In genomic region chr20:36306557-36307411, GRCh38 we compare ENCODE assay signal across 13 cellular contexts. TPM values are rescaled to one million over a fixed set of nuclear protein-coding genes. Genes with fewer than 3 reads are reported as not detected.
A peak's percentile ranks its signal among the peaks of the same experiment; 100 is the strongest.
DNase-seq lines count a peak whose midpoint lies in the region; ATAC-seq, FAIRE-seq and TF ChIP-seq lines count a peak whose summit lies in the region.
"Had no signal": no experiment of that assay in that cellular context is flagged by ENCODE, and none has a peak within 500 bp of the region (broad histone marks: within the 10 kb centered on the region; RNA-seq: fewer than 3 reads in every experiment).

No MANE protein-coding gene starts in this region.

- no peaks in the 10 kb centered on the region for H3K4me1 ChIP-seq in astrocyte (ENCODE audit: insufficient read depth, low read length)
- peaks cover 8 to 9% of the 10 kb centered on the region in 2 donors for H3K4me1 ChIP-seq in thoracic aorta (ENCODE audit: control insufficient read depth in 1 of 2, low read depth in 2 of 2)
- H3K4me1 ChIP-seq in tibial artery, result peaks cover 0 to 22% (median 16%) of the 10 kb centered on the region in 4 donors

- H4K20me1 ChIP-seq in astrocyte (ENCODE audit: insufficient read depth, low read length), result no peaks in the 10 kb centered on the region

- H3K36me3 ChIP-seq in astrocyte (ENCODE audit: insufficient read depth, low read length) (no peaks in the 10 kb centered on the region), thoracic aorta (no peaks in the 10 kb centered on the region), tibial artery (no peaks in the 10 kb centered on the region)

- no peaks in the 10 kb centered on the region for H3K79me2 ChIP-seq in astrocyte (ENCODE audit: insufficient read depth, low read length)

- TF ChIP-seq CTCF in astrocyte (IDR thresholded peaks at IDR 0.05; ENCODE audit: insufficient read depth, low read depth, low read length), result no peak
- TF ChIP-seq CTCF in thoracic aorta (IDR thresholded peaks at IDR 0.05), result no peak
- no peak for TF ChIP-seq CTCF in tibial artery (IDR thresholded peaks at IDR 0.05)

- H3K9me3 Mint-ChIP-seq in activated naive CD4-positive, alpha-beta T cell treated with anti-CD3 and anti-CD28 coated beads, Interleukin-2, amount 50 U/mL, for 24 hours, result no peaks in the 10 kb centered on the region
- no peaks in the 10 kb centered on the region for H3K9me3 Mint-ChIP-seq in astrocyte (ENCODE audit: unreplicated experiment)
- H3K9me3 Mint-ChIP-seq in memory B cell, result no peaks in the 10 kb centered on the region

- no peak overlapping the region for H3K4me3 ChIP-seq in astrocyte (ENCODE audit: insufficient read depth, low read depth, low read length)
- peak overlapping the region; percentile 47 for H3K4me3 ChIP-seq in thoracic aorta
- H3K4me3 ChIP-seq in tibial artery, result peak overlapping the region in 1 of 2 donors; percentile 38

- H3K27me3 ChIP-seq in astrocyte (ENCODE audit: insufficient read depth, low read length) (peaks cover 76% of the 10 kb centered on the region), thoracic aorta (replicated peaks; ENCODE audit: insufficient read depth) (peaks cover 26% of the 10 kb centered on the region), tibial artery (peaks cover 5 to 86% of the 10 kb centered on the region in 2 donors)

- no peak for DNase-seq in activated naive CD4-positive, alpha-beta T cell (lab: John Stamatoyannopoulos, UW)
- DNase-seq in astrocyte (ENCODE audit: low read depth), result no peak
- DNase-seq in memory B cell (ENCODE audit: low spot score in 2 of 2), result no peak
- DNase-seq in thoracic aorta (ENCODE audit: low spot score), result no peak
- no peak for DNase-seq in AG08395 (ENCODE audit: low spot score)
- DNase-seq in tibial artery, result no peak
- DNase-seq: NCI-H1092 treated with DMSO at 0.1 percent for 48 hours; stimulated activated CD8-positive, alpha-beta memory T cell treated with anti-CD3 and anti-CD28 coated beads, Interleukin-4, amount 100 ng/mL, for 48 hours had no signal

- peaks cover 1% of the 10 kb centered on the region for H3K36me3 Mint-ChIP-seq in activated naive CD4-positive, alpha-beta T cell treated with anti-CD3 and anti-CD28 coated beads, Interleukin-2, amount 50 U/mL, for 24 hours
- H3K36me3 Mint-ChIP-seq in astrocyte (ENCODE audit: low read depth, unreplicated experiment) (no peaks in the 10 kb centered on the region), memory B cell (no peaks in the 10 kb centered on the region)

- H3K27ac Mint-ChIP-seq in activated naive CD4-positive, alpha-beta T cell treated with anti-CD3 and anti-CD28 coated beads, Interleukin-2, amount 50 U/mL, for 24 hours, result no peak overlapping the region
- H3K27ac Mint-ChIP-seq in astrocyte (ENCODE audit: unreplicated experiment), result no peak overlapping the region
- no peak overlapping the region for H3K27ac Mint-ChIP-seq in memory B cell

- ATAC-seq in memory B cell (ENCODE audit: low read depth), result no peak
- ATAC-seq in thoracic aorta (ENCODE audit: insufficient number of reproducible peaks, low FRiP score, low read depth), result no peak
- no peak for ATAC-seq in activated CD4-positive, CD25-positive, alpha-beta regulatory T cell treated with anti-CD3 and anti-CD28 coated beads, Interleukin-2, amount 50 U/mL, for 24 hours
- ATAC-seq: esophagus mucosa had no signal

- peak overlapping the region; percentile 23 for H3K4me3 Mint-ChIP-seq in activated naive CD4-positive, alpha-beta T cell treated with anti-CD3 and anti-CD28 coated beads, Interleukin-2, amount 50 U/mL, for 24 hours
- H3K4me3 Mint-ChIP-seq in astrocyte (ENCODE audit: unreplicated experiment), result no peak overlapping the region
- H3K4me3 Mint-ChIP-seq in memory B cell, result peak overlapping the region; percentile 50

- H2AFZ ChIP-seq in astrocyte (ENCODE audit: low read depth, low read length), result no peak overlapping the region

- H3K9me3 ChIP-seq in astrocyte (ENCODE audit: insufficient read depth, low read depth, low read length), result no peaks in the 10 kb centered on the region
- no peaks in the 10 kb centered on the region for H3K9me3 ChIP-seq in thoracic aorta
- H3K9me3 ChIP-seq in tibial artery, result no peaks in the 10 kb centered on the region

- H3K27ac ChIP-seq in astrocyte (ENCODE audit: low read depth, low read length), result no peak overlapping the region
- no peak overlapping the region for H3K27ac ChIP-seq in thoracic aorta
- H3K27ac ChIP-seq in tibial artery, result no peak overlapping the region
- H3K27ac ChIP-seq: skin epidermis had no signal

- FAIRE-seq in astrocyte (lab: Jason Lieb, UNC), result no peak
- FAIRE-seq: TTC549 had no signal

- intact Hi-C loops in tibial artery (cut with DNase I; ENCODE audit: low total_unique reads), result no loop called here

- no peak overlapping the region for H3K9ac ChIP-seq in astrocyte (ENCODE audit: low read length)

- peak overlapping the region; percentile 15 for H3K4me2 ChIP-seq in astrocyte (ENCODE audit: low read length)

- peaks cover 53% of the 10 kb centered on the region for H3K27me3 Mint-ChIP-seq in activated naive CD4-positive, alpha-beta T cell treated with anti-CD3 and anti-CD28 coated beads, Interleukin-2, amount 50 U/mL, for 24 hours
- H3K27me3 Mint-ChIP-seq in astrocyte (ENCODE audit: low read depth, unreplicated experiment) (peaks cover 78% of the 10 kb centered on the region), memory B cell (peaks cover 34% of the 10 kb centered on the region)

- peaks cover 3% of the 10 kb centered on the region for H3K4me1 Mint-ChIP-seq in activated naive CD4-positive, alpha-beta T cell treated with anti-CD3 and anti-CD28 coated beads, Interleukin-2, amount 50 U/mL, for 24 hours
- peaks cover 2% of the 10 kb centered on the region for H3K4me1 Mint-ChIP-seq in astrocyte (ENCODE audit: low read depth, unreplicated experiment)
- peaks cover 6% of the 10 kb centered on the region for H3K4me1 Mint-ChIP-seq in memory B cell

RNA-seq across cellular contexts. Expression of gene DLGAP4, which starts 0.6 kb away (rescaled TPM):
- 129 and 135 TPM in 2 replicates for total RNA-seq in astrocyte
- 100 to 1,000 TPM in 1 of 2 donors, 10 to 100 TPM in 1; 66.2 to 105 TPM for total RNA-seq in thoracic aorta
